ENCODE assay signal across 9 cellular contexts in the genomic region with DNA sequence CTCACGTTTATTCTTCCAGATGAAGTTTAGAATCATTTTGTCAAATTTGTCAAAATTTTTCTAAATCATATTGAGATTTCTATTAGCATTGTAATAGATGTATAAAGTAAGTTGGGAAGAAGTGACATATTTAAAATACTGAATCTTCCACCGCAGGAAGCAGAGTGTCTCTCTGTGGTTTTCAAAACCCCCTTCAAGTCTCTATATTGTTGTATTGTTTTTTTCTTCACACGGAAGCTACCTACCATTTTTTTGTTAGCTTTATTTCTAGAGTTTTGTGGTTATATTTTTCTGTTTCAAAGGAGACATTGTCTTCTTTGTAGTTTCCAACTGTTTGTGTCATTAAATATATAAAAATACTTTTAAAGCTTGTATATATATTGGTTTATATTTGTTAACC.
DNase-seq lines count a peak whose midpoint lies in the region; ATAC-seq and TF ChIP-seq lines count a peak whose summit lies in the region.
"Had no signal": no experiment of that assay in that cellular context is flagged by ENCODE, and none has a peak within 500 bp of the region (broad histone marks: within the 10 kb centered on the region; RNA-seq: fewer than 3 reads in every experiment).

No MANE protein-coding gene starts in this region.

- peak overlapping the region; percentile 18 for H3K27ac Mint-ChIP-seq in central memory CD8-positive, alpha-beta T cell (ENCODE audit: low read depth)
- H3K27ac Mint-ChIP-seq: dendritic cell treated with granulocyte-macrophage colony-stimulating factor and Interleukin-4, amounts not matched to agents 40 ng/mL and 50 ng/mL, for 4 days had no signal

- no peak overlapping the region for H3K4me3 Mint-ChIP-seq in central memory CD8-positive, alpha-beta T cell
- H3K4me3 Mint-ChIP-seq: dendritic cell treated with granulocyte-macrophage colony-stimulating factor and Interleukin-4, amounts not matched to agents 40 ng/mL and 50 ng/mL, for 4 days had no signal

- peaks cover 12% of the 10 kb centered on the region for H3K4me1 Mint-ChIP-seq in central memory CD8-positive, alpha-beta T cell

- ATAC-seq in GM18498 (IDR thresholded peaks at IDR 0.05; ENCODE audit: unreplicated experiment): peak; percentile 51
- ATAC-seq in GM21447 (IDR thresholded peaks at IDR 0.05; ENCODE audit: unreplicated experiment): peak; percentile 49
- ATAC-seq in HG03521 (IDR thresholded peaks at IDR 0.05; ENCODE audit: unreplicated experiment): peak; percentile 42
- ATAC-seq in central memory CD8-positive, alpha-beta T cell (replicated peaks; ENCODE audit: extremely low read depth, poor library complexity, severe bottlenecking): peak; percentile 56
- ATAC-seq in right cardiac atrium: no peak
- ATAC-seq in Right ventricle myocardium superior (ENCODE audit: poor library complexity): no peak

- intact Hi-C loops in right cardiac atrium (cut with DNase I): no loop called here
- intact Hi-C loops in Right ventricle myocardium superior (cut with DNase I): no loop called here
- intact Hi-C loops in ascending aorta (cut with DNase I): no loop called here

- H3K4me1 ChIP-seq in right cardiac atrium (ENCODE audit: control insufficient read depth, insufficient read depth, low read length) (no peaks in the 10 kb centered on the region), ascending aorta (no peaks in the 10 kb centered on the region)

- no peaks in the 10 kb centered on the region for H3K36me3 ChIP-seq in ascending aorta

- H3K27ac ChIP-seq in right cardiac atrium (ENCODE audit: low read length) (no peak overlapping the region), ascending aorta (no peak overlapping the region)

- 65% methylated on average over 3 of the region's 3 CpGs for WGBS in right cardiac atrium

- H3K36me3 Mint-ChIP-seq in central memory CD8-positive, alpha-beta T cell (ENCODE audit: insufficient read depth): no peaks in the 10 kb centered on the region

- DNase-seq in central memory CD8-positive, alpha-beta T cell (ENCODE audit: low spot score in 2 of 2): no peak
- DNase-seq in right cardiac atrium (no peak), Right ventricle myocardium superior (no peak), NCI-H1092 treated with DMSO at 0.1 percent for 48 hours (lab: John Stamatoyannopoulos, UW) (no peak), ascending aorta (ENCODE audit: low spot score in 2 of 2) (no peak)

- TF ChIP-seq CTCF in ascending aorta (IDR thresholded peaks at IDR 0.05): no peak

- no peaks in the 10 kb centered on the region for H3K9me3 Mint-ChIP-seq in central memory CD8-positive, alpha-beta T cell
- H3K9me3 Mint-ChIP-seq: dendritic cell treated with granulocyte-macrophage colony-stimulating factor and Interleukin-4, amounts not matched to agents 40 ng/mL and 50 ng/mL, for 4 days had no signal

- no peak overlapping the region for H3K4me3 ChIP-seq in right cardiac atrium (ENCODE audit: low read length)
- no peak overlapping the region for H3K4me3 ChIP-seq in ascending aorta

- no peaks in the 10 kb centered on the region for H3K27me3 Mint-ChIP-seq in central memory CD8-positive, alpha-beta T cell
- H3K27me3 Mint-ChIP-seq: dendritic cell treated with granulocyte-macrophage colony-stimulating factor and Interleukin-4, amounts not matched to agents 40 ng/mL and 50 ng/mL, for 4 days had no signal

- H3K27me3 ChIP-seq in right cardiac atrium (ENCODE audit: control insufficient read depth, insufficient read depth) (no peaks in the 10 kb centered on the region), ascending aorta (no peaks in the 10 kb centered on the region)

- H3K9me3 ChIP-seq in right cardiac atrium (ENCODE audit: control insufficient read depth, low read length) (no peaks in the 10 kb centered on the region), ascending aorta (no peaks in the 10 kb centered on the region)

Comparison
In these comparisons a context has a peak if more than half of its experiments do, and no peak if none do; other contexts are left out.
1. ATAC-seq: peak in GM18498 (single experiment), GM21447 (single experiment), HG03521 (single experiment) and central memory CD8-positive, alpha-beta T cell (single experiment); none in right cardiac atrium (0 of 2) and Right ventricle myocardium superior (single experiment).